11 cellular contexts compared by ENCODE assay signal in genomic region chr10:104424719-104425118, GRCh38.
A peak's percentile ranks its signal among the peaks of the same experiment; 100 is the strongest.
DNase-seq lines count a peak whose midpoint lies in the region; ATAC-seq, FAIRE-seq and TF ChIP-seq lines count a peak whose summit lies in the region.
"Had no signal": no experiment of that assay in that cellular context is flagged by ENCODE, and none has a peak within 500 bp of the region (broad histone marks: within the 10 kb centered on the region; RNA-seq: fewer than 3 reads in every experiment).

No MANE protein-coding gene starts in this region.

- ATAC-seq in GM19397 (IDR thresholded peaks at IDR 0.05; ENCODE audit: unreplicated experiment) (peak; percentile 84), HG02970 (IDR thresholded peaks at IDR 0.05; ENCODE audit: low FRiP score, unreplicated experiment) (peak; percentile 87)

- DNase-seq in GM12892 (ENCODE audit: insufficient read length) (peak; percentile 6), RPMI7951 (ENCODE audit: low read depth) (peak; percentile 29), DMS153 (lab: John Stamatoyannopoulos, UW) (no peak), NCI-H1436 treated with DMSO at 0.1 percent for 48 hours (lab: John Stamatoyannopoulos, UW) (no peak), NCI-H748 (lab: John Stamatoyannopoulos, UW; ENCODE audit: unreplicated experiment) (no peak), superior temporal gyrus (ENCODE audit: extremely low spot score) (no peak)
- DNase-seq: activated CD4-positive, alpha-beta T cell treated with anti-CD3 and anti-CD28 coated beads, Interleukin-2, amount 10 ng/mL, durations not matched to agents 24 days and 14 days; COR-L47; occipital lobe had no signal

- TF ChIP-seq POLR2A in GM12892 (IDR thresholded peaks at IDR 0.05; ENCODE audit: low read depth, low read length): no peak

- peak; percentile 93 for FAIRE-seq in GM12892 (lab: Jason Lieb, UNC)

Comparison
In these comparisons a context has a peak if more than half of its experiments do, and no peak if none do; other contexts are left out.
1. DNase-seq: peak in GM12892 (single experiment) and RPMI7951 (single experiment); none in DMS153 (single experiment), NCI-H1436 treated with DMSO at 0.1 percent for 48 hours (single experiment), NCI-H748 (single experiment) and superior temporal gyrus (single experiment).